14 cellular contexts compared by ENCODE assay signal in genomic region chr7:73429218-73429617, GRCh38. TPM values are rescaled to one million over a fixed set of nuclear protein-coding genes. Genes with fewer than 3 reads are reported as not detected.
A peak's percentile ranks its signal among the peaks of the same experiment; 100 is the strongest.
DNase-seq lines count a peak whose midpoint lies in the region; ATAC-seq and TF ChIP-seq lines count a peak whose summit lies in the region.
"Had no signal": no experiment of that assay in that cellular context is flagged by ENCODE, and none has a peak within 500 bp of the region (broad histone marks: within the 10 kb centered on the region; RNA-seq: fewer than 3 reads in every experiment).

No MANE protein-coding gene starts in this region.

- H3K9me3 ChIP-seq in cardiac muscle cell (ENCODE audit: low read depth) (no peaks in the 10 kb centered on the region), ectodermal cell (ENCODE audit: control insufficient read depth, low read length) (no peaks in the 10 kb centered on the region), aorta (ENCODE audit: control insufficient read depth, low read length) (no peaks in the 10 kb centered on the region)
- H3K9me3 ChIP-seq: A549 had no signal

- H3K4me3 ChIP-seq in cardiac muscle cell: no peak overlapping the region
- no peak overlapping the region for H3K4me3 ChIP-seq in ectodermal cell (ENCODE audit: insufficient read depth, low read depth, low read length)
- H3K4me3 ChIP-seq in aorta (ENCODE audit: low read length in 2 of 2): no peak overlapping the region
- H3K4me3 ChIP-seq: A549, left ventricle myocardium inferior had no signal

- H3K27ac ChIP-seq in cardiac muscle cell (no peak overlapping the region), ectodermal cell (ENCODE audit: insufficient read depth, low read depth, low read length, poor library complexity, severe bottlenecking) (peak overlapping the region; percentile 62), aorta (ENCODE audit: low read depth in 1 of 2, low read length in 2 of 2) (no peak overlapping the region)
- H3K27ac ChIP-seq: A549, left ventricle myocardium inferior had no signal

- no peaks in the 10 kb centered on the region for H3K27me3 Mint-ChIP-seq in type B pancreatic cell

- H3K36me3 Mint-ChIP-seq in type B pancreatic cell: no peaks in the 10 kb centered on the region

- intact Hi-C loops in left ventricle myocardium superior (cut with micrococcal nuclease): no loop called here
- intact Hi-C loops in aorta (cut with DNase I): no loop called here

- no peak overlapping the region for H3K4me3 Mint-ChIP-seq in type B pancreatic cell

- peaks cover 9% of the 10 kb centered on the region for H3K4me1 Mint-ChIP-seq in type B pancreatic cell (ENCODE audit: unreplicated experiment)

- H3K36me3 ChIP-seq in cardiac muscle cell: no peaks in the 10 kb centered on the region
- H3K36me3 ChIP-seq in ectodermal cell (ENCODE audit: control insufficient read depth, insufficient read depth, low read length): no peaks in the 10 kb centered on the region
- H3K36me3 ChIP-seq in aorta (ENCODE audit: control insufficient read depth in 1 of 2, insufficient read depth in 2 of 2, low read length in 1 of 2): no peaks in the 10 kb centered on the region
- H3K36me3 ChIP-seq: left ventricle myocardium inferior had no signal

- WGBS in ectodermal cell, 2 experiments: 2 to 5% methylated on average over 18 of the region's 18 CpGs
- WGBS in aorta, 2 donors: 24 to 42% methylated on average over 14 to 18 of the region's 18 CpGs

- TF ChIP-seq CTCF in cardiac muscle cell (IDR thresholded peaks at IDR 0.05; ENCODE audit: low read depth, low read length): no peak
- TF ChIP-seq CTCF in type B pancreatic cell (conservative IDR thresholded peaks at IDR 0.05): no peak

- H3K4me1 ChIP-seq in cardiac muscle cell (ENCODE audit: low read depth): no peaks in the 10 kb centered on the region
- H3K4me1 ChIP-seq in ectodermal cell (ENCODE audit: control insufficient read depth, insufficient read depth, low read length): peaks cover 16% of the 10 kb centered on the region
- H3K4me1 ChIP-seq in aorta (ENCODE audit: control insufficient read depth in 1 of 2, insufficient read depth in 2 of 2, low read length in 2 of 2): no peaks in the 10 kb centered on the region

- H3K27ac Mint-ChIP-seq in type B pancreatic cell: no peak overlapping the region

- H3K9me3 Mint-ChIP-seq in type B pancreatic cell: no peaks in the 10 kb centered on the region

- DNase-seq in cardiac muscle cell (ENCODE audit: low read depth in 1 of 2, low spot score in 1 of 2) (peak; percentile 47 to 54), left ventricle myocardium superior (no peak), NCI-H2227 treated with DMSO at 0.1 percent for 48 hours (lab: John Stamatoyannopoulos, UW) (peak; percentile 56), type B pancreatic cell (ENCODE audit: extremely low spot score, unreplicated experiment) (peak; percentile 80), putamen (ENCODE audit: low spot score) (no peak), aorta (no peak), T-helper 9 cell (no peak)
- DNase-seq: activated CD4-positive, alpha-beta T cell treated with anti-CD3 and anti-CD28 coated beads, Interleukin-2, amount 50 U/mL, for 1 hour; activated gamma-delta T cell treated with Interleukin-2 at 50 U/mL for 16 hours; cerebellar nuclear complex; left ventricle myocardium inferior; SW 1271 had no signal

- ATAC-seq in left ventricle myocardium superior (no peak), aorta (ENCODE audit: low FRiP score) (no peak)

- H3K27me3 ChIP-seq in cardiac muscle cell: no peaks in the 10 kb centered on the region
- peaks cover 5% of the 10 kb centered on the region for H3K27me3 ChIP-seq in ectodermal cell (ENCODE audit: control insufficient read depth, insufficient read depth, low read length, poor library complexity, severe bottlenecking)
- H3K27me3 ChIP-seq in aorta (ENCODE audit: control insufficient read depth in 1 of 2, insufficient read depth in 2 of 2, low read length in 1 of 2): no peaks in the 10 kb centered on the region

RNA-seq across cellular contexts. Expression of gene FZD9, which starts 4.4 kb away (rescaled TPM):
- total RNA-seq in cardiac muscle cell (4.4 and 5.6 TPM in 2 replicates), left ventricle myocardium superior (0.25 TPM), type B pancreatic cell (ENCODE audit: low replicate concordance) (0.38 and 1.9 TPM in 2 replicates), aorta (under 1 TPM in 1 of 2 donors, not detected in 1; 0.21 TPM)
- polyA plus RNA-seq in cardiac muscle cell (2.5 and 3.8 TPM in 2 replicates), aorta (under 1 TPM in 1 of 2 donors, not detected in 1; 0.20 TPM)
- 4.3 TPM for polyA plus RNA-seq in ectodermal cell (2013, experiment 1 of 4)
- polyA plus RNA-seq in ectodermal cell (2013, experiment 2 of 4): 4.3 TPM
- 5.0 TPM for polyA plus RNA-seq in ectodermal cell (2013, experiment 3 of 4)
- 4.5 TPM for polyA plus RNA-seq in ectodermal cell (2013, experiment 4 of 4)

Comparison
In these comparisons a context has a peak if more than half of its experiments do, and no peak if none do; other contexts are left out.
1. DNase-seq: peak in cardiac muscle cell (2 of 2), NCI-H2227 treated with DMSO at 0.1 percent for 48 hours (single experiment) and type B pancreatic cell (single experiment); none in left ventricle myocardium superior (single experiment), putamen (single experiment), aorta (0 of 2) and T-helper 9 cell (single experiment).